ENCODE assay signal across 28 cellular contexts in genomic region chr1:208420696-208421095, GRCh38.
DNase-seq lines count a peak whose midpoint lies in the region; ATAC-seq, FAIRE-seq and TF ChIP-seq lines count a peak whose summit lies in the region.
"Had no signal": no experiment of that assay in that cellular context is flagged by ENCODE, and none has a peak within 500 bp of the region (broad histone marks: within the 10 kb centered on the region; RNA-seq: fewer than 3 reads in every experiment).

No MANE protein-coding gene starts in this region.

- no peak overlapping the region for H2BK12ac ChIP-seq in trophoblast cell (ENCODE audit: low read length)

- H3K23ac ChIP-seq in trophoblast cell (ENCODE audit: low read length): no peak overlapping the region

- H3K27ac ChIP-seq in SK-N-SH (ENCODE audit: low read depth in 2 of 2, low read length in 1 of 2) (no peak overlapping the region), trophoblast cell (ENCODE audit: low read depth, low read length) (peak overlapping the region; percentile 36), small intestine (ENCODE audit: low read depth in 1 of 2, low read length in 1 of 2) (no peak overlapping the region)
- H3K27ac ChIP-seq: BLaER1 had no signal

- H3F3A ChIP-seq in SK-N-SH (replicated peaks; ENCODE audit: insufficient read depth): no peaks in the 10 kb centered on the region

- POLR2A ChIA-PET in SK-N-SH (lab: Yijun Ruan, JAX): no interaction called here

- H3K4me1 ChIP-seq in SK-N-SH (ENCODE audit: control insufficient read depth in 1 of 2, insufficient read depth in 2 of 2, low read depth in 1 of 2, low read length in 1 of 2) (peaks cover 0 to 5% of the 10 kb centered on the region in 2 experiments; a peak in 2 of 4 replicates), trophoblast cell (ENCODE audit: control insufficient read depth in 1 of 2, insufficient read depth in 2 of 2, low read length in 2 of 2) (peaks cover 5% of the 10 kb centered on the region in 2 experiments), small intestine (ENCODE audit: control insufficient read depth in 2 of 2, insufficient read depth in 1 of 2, low read depth in 1 of 2, low read length in 1 of 2) (no peaks in the 10 kb centered on the region)
- H3K4me1 ChIP-seq: BLaER1 had no signal

- no peak for TF ChIP-seq EP300 in SK-N-SH (IDR thresholded peaks at IDR 0.05; ENCODE audit: borderline replicate concordance in 1 of 2, low read depth in 1 of 2, low read length in 1 of 2)

- H4K8ac ChIP-seq in trophoblast cell (ENCODE audit: low read depth, low read length): no peak overlapping the region

- H3K4ac ChIP-seq in trophoblast cell (ENCODE audit: low read depth, low read length): no peak overlapping the region

- TF ChIP-seq RAD21 in SK-N-SH (IDR thresholded peaks at IDR 0.05; ENCODE audit: low read length): no peak

- no peak overlapping the region for H4K12ac ChIP-seq in trophoblast cell (ENCODE audit: low read depth, low read length)

- no peak overlapping the region for H3K9ac ChIP-seq in SK-N-SH
- H3K9ac ChIP-seq in trophoblast cell (ENCODE audit: low read length): no peak overlapping the region
- H3K9ac ChIP-seq: BLaER1 had no signal

- no peak overlapping the region for H3K4me2 ChIP-seq in SK-N-SH
- no peak overlapping the region for H3K4me2 ChIP-seq in trophoblast cell (ENCODE audit: low read length)
- H3K4me2 ChIP-seq: BLaER1 had no signal

- CTCF ChIA-PET in SK-N-SH (lab: Yijun Ruan, JAX): interaction anchor here (1.0 kb wide), 1 partner anchor 12 kb away, joined by 3 read pairs; no protein-coding TSS in a partner anchor

- H3K4me3 ChIP-seq in SK-N-SH (ENCODE audit: low read depth in 2 of 2, low read length in 1 of 2): no peak overlapping the region
- no peak overlapping the region for H3K4me3 ChIP-seq in trophoblast cell (ENCODE audit: low read depth, low read length)
- H3K4me3 ChIP-seq in small intestine (ENCODE audit: low read depth in 1 of 2, low read length in 2 of 2): no peak overlapping the region
- H3K4me3 ChIP-seq: BLaER1, GM12878 had no signal

- peaks cover 2% of the 10 kb centered on the region for H3K79me1 ChIP-seq in trophoblast cell (ENCODE audit: low read length)

- no peak overlapping the region for H2BK5ac ChIP-seq in trophoblast cell (ENCODE audit: low read depth, low read length, poor library complexity)

- H3K18ac ChIP-seq in trophoblast cell (ENCODE audit: low read length): no peak overlapping the region

- no peak overlapping the region for H3K14ac ChIP-seq in trophoblast cell (ENCODE audit: low read length)

- no peaks in the 10 kb centered on the region for H3K9me2 ChIP-seq in SK-N-SH

- TF ChIP-seq CTCF in SK-N-SH (IDR thresholded peaks at IDR 0.05): no peak

- H2AFZ ChIP-seq in SK-N-SH (ENCODE audit: low read depth) (no peak overlapping the region), trophoblast cell (ENCODE audit: insufficient read depth, low read length, poor library complexity) (no peak overlapping the region)

- H3K9me3 ChIP-seq in SK-N-SH: no peaks in the 10 kb centered on the region
- H3K9me3 ChIP-seq in trophoblast cell (ENCODE audit: insufficient read depth, low read depth, low read length): no peaks in the 10 kb centered on the region
- no peaks in the 10 kb centered on the region for H3K9me3 ChIP-seq in small intestine (ENCODE audit: control insufficient read depth, low read depth)
- H3K9me3 ChIP-seq: BE2C, BLaER1 had no signal

- WGBS in SK-N-SH (ENCODE audit: low lambda C conversion rate): 70% methylated on average over 1 of the region's 1 CpG
- WGBS in trophoblast cell (ENCODE audit: extremely low coverage, insufficient coverage, insufficient read length): no CpG with 5 or more reads among the region's 1 CpG
- WGBS in small intestine, 3 donors: 91 to 97% (median 92%) methylated on average over 1 of the region's 1 CpG

- H3K27me3 ChIP-seq in SK-N-SH (ENCODE audit: insufficient read depth) (no peaks in the 10 kb centered on the region), trophoblast cell (ENCODE audit: insufficient read depth, low read length) (no peaks in the 10 kb centered on the region), small intestine (ENCODE audit: control insufficient read depth in 2 of 2, insufficient read depth in 2 of 2, low read length in 2 of 2) (no peaks in the 10 kb centered on the region)
- H3K27me3 ChIP-seq: BE2C, BLaER1 had no signal

- no peak for DNase-seq in SK-N-SH
- peak; percentile 83 for DNase-seq in SK-N-DZ (ENCODE audit: low spot score)
- peak; percentile 28 for DNase-seq in left kidney (ENCODE audit: low read depth, low spot score)
- peak in 1 of 2 donors; percentile 4 for DNase-seq in trophoblast cell
- no peak for DNase-seq in small intestine
- no peak for DNase-seq in NCI-H82 (lab: John Stamatoyannopoulos, UW)
- DNase-seq: 8988T; ACHN; BE2C; C1 segment of cervical spinal cord; CD4-positive, alpha-beta memory T cell; CD4-positive, CD25-positive, alpha-beta regulatory T cell; CD8-positive, alpha-beta memory T cell; COR-L47; DMS 273 treated with DMSO at 0.1 percent for 48 hours; DMS153; DMS53; DMS79; DND-41; EL; GDM1 had no signal

- no peaks in the 10 kb centered on the region for H3K36me3 ChIP-seq in SK-N-SH (replicated peaks in 1 of 2; ENCODE audit: control insufficient read depth in 1 of 2, insufficient read depth in 2 of 2, low read length in 1 of 2)
- no peaks in the 10 kb centered on the region for H3K36me3 ChIP-seq in trophoblast cell (ENCODE audit: control insufficient read depth in 1 of 2, insufficient read depth in 2 of 2, low read length in 2 of 2)
- no peaks in the 10 kb centered on the region for H3K36me3 ChIP-seq in small intestine (ENCODE audit: control insufficient read depth in 2 of 2, insufficient read depth in 2 of 2, low read length in 2 of 2)
- H3K36me3 ChIP-seq: BE2C, BLaER1 had no signal

- H3K79me2 ChIP-seq in SK-N-SH (ENCODE audit: insufficient read depth) (no peaks in the 10 kb centered on the region), trophoblast cell (ENCODE audit: control insufficient read depth, insufficient read depth, low read length, poor library complexity) (no peaks in the 10 kb centered on the region)

- H2BK120ac ChIP-seq in trophoblast cell (ENCODE audit: insufficient read depth, low read length, poor library complexity): no peak overlapping the region

- H4K91ac ChIP-seq in trophoblast cell (ENCODE audit: low read depth, low read length): no peak overlapping the region

- no peaks in the 10 kb centered on the region for H4K20me1 ChIP-seq in SK-N-SH (ENCODE audit: insufficient read depth)
- H4K20me1 ChIP-seq: BLaER1 had no signal

- no peak for FAIRE-seq in small intestine (lab: Jason Lieb, UNC)
- FAIRE-seq: A204.1, GM12878, GM12892, GM18507 had no signal

- ATAC-seq in SK-N-SH treated with all-trans-retinoic acid at 6 μM for 48 hours (peak; percentile 74), HG02973 (IDR thresholded peaks at IDR 0.05; ENCODE audit: unreplicated experiment) (no peak)
- ATAC-seq: GM12878 had no signal

- no peak overlapping the region for H2AK5ac ChIP-seq in trophoblast cell (ENCODE audit: low read length)

TF ChIP-seq in SK-N-SH treated with all-trans-retinoic acid at 6 μM for 48 hours, 23 proteins besides CTCF, POLR2A, EP300 and RAD21:
- no peak for TF ChIP-seq ZNF70 (CRISPR knock-in tag; IDR thresholded peaks at IDR 0.05)
- no peak for TF ChIP-seq ZFP3 (CRISPR knock-in tag; IDR thresholded peaks at IDR 0.05)
- no peak for TF ChIP-seq OSR1 (CRISPR knock-in tag; IDR thresholded peaks at IDR 0.05)
- no peak for TF ChIP-seq PPARA (CRISPR knock-in tag; IDR thresholded peaks at IDR 0.05; ENCODE audit: borderline replicate concordance)
- TF ChIP-seq CREB5 (CRISPR knock-in tag; IDR thresholded peaks at IDR 0.05; ENCODE audit: low read depth): no peak
- no peak for TF ChIP-seq RARB (CRISPR knock-in tag; IDR thresholded peaks at IDR 0.05)
- no peak for TF ChIP-seq ESRRG (CRISPR knock-in tag; IDR thresholded peaks at IDR 0.05)

TF ChIP-seq in SK-N-SH, 30 proteins besides CTCF, POLR2A, EP300 and RAD21:
- TF ChIP-seq MEF2A (IDR thresholded peaks at IDR 0.05; ENCODE audit: borderline replicate concordance, low read depth) (no peak), TCF12 (IDR thresholded peaks at IDR 0.05) (no peak), EZH2phosphoT487 (IDR thresholded peaks at IDR 0.05; ENCODE audit: borderline replicate concordance, low read depth) (no peak), REST (IDR thresholded peaks at IDR 0.05; ENCODE audit: low read depth, low read length) (no peak)
TF ChIP-seq in SK-N-SH: peak in this region for 0.

Comparison
In these comparisons a context has a peak if more than half of its experiments do, and no peak if none do; other contexts are left out.
1. DNase-seq: peak in SK-N-DZ (single experiment) and left kidney (single experiment); none in SK-N-SH (single experiment), small intestine (single experiment) and NCI-H82 (single experiment).